8 cellular contexts compared by ENCODE assay signal in the genomic region with DNA sequence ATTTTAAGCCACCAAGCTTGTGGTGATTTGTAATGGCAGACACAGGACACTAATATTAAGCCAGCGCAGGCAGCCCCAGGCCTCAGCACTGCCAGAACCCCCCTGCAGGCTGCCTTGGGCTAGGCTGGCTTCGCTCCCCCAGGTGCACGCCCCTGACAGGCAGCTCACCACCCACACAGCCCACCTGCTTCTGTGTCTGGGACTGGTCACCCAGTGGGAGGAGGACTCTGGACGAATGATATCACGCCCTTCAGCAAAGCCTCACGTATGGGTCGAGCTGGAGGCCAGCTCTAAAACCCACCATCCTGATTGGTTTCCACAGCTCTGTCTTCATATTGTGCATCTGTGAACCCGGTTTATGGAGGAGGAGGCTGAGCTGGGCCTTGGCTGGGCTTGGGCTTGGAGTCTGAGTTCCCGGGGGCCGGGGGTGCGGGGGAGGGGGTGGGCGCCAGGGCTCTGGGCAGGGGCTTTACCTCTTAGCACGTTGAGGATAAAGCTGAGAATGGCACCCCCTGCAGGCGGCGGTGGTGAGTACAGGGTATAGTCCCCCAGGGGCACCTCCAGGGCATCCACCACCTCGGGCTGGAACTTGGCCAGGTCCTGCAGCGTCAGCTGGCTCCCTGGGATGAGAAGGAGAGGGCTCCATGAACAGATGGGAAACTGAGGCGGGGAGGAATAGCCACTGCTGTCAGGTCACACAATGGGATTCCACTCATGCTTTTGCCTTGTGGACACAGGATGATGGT. TPM values are rescaled to one million over a fixed set of nuclear protein-coding genes. Genes with fewer than 3 reads are reported as not detected.
DNase-seq lines count a peak whose midpoint lies in the region; ATAC-seq, FAIRE-seq and TF ChIP-seq lines count a peak whose summit lies in the region.

No MANE protein-coding gene starts in this region.

- ATAC-seq in A549 (peak in 1 of 2 experiments; percentile 78; a peak in 3 of 6 replicates), GM18502 (IDR thresholded peaks at IDR 0.05; ENCODE audit: poor library complexity, unreplicated experiment) (no peak)

- 87% methylated on average over 5 of the region's 18 CpGs for WGBS in A549 (ENCODE audit: missing lambda C conversion rate)

- DNase-seq in A549 (ENCODE audit: low read depth in 1 of 2, low spot score in 1 of 2) (no peak), HuH-7 (ENCODE audit: low spot score) (peak; percentile 69), posterior vena cava (ENCODE audit: low spot score) (peak; percentile 85), RKO (ENCODE audit: low spot score) (no peak), cerebellum (ENCODE audit: low spot score) (no peak)
- DNase-seq in activated CD4-positive, alpha-beta T cell treated with anti-CD3 and anti-CD28 coated beads, Interleukin-2, amount 10 ng/mL, durations not matched to agents 24 days and 14 days, result peak; percentile 90
- DNase-seq in effector CD8-positive, alpha-beta T cell (lab: John Stamatoyannopoulos, UW), result peak; percentile 60

- no peaks in the 10 kb centered on the region; the same call in 2 of the 3 replicates for H3K4me1 ChIP-seq in A549

- no peak overlapping the region for H3K4me3 Mint-ChIP-seq in activated CD4-positive, alpha-beta T cell treated with anti-CD3 and anti-CD28 coated beads, Interleukin-2, amount 10 ng/mL, durations not matched to agents 24 days and 14 days

- no peak for TF ChIP-seq POLR2A in A549 (IDR thresholded peaks at IDR 0.05; ENCODE audit: low read length)

- TF ChIP-seq CTCF in A549 (IDR thresholded peaks at IDR 0.05), result peak; percentile 24; the same call in 1 of the 3 replicates

- peaks cover 6% of the 10 kb centered on the region for H3K4me1 Mint-ChIP-seq in activated CD4-positive, alpha-beta T cell treated with anti-CD3 and anti-CD28 coated beads, Interleukin-2, amount 10 ng/mL, durations not matched to agents 24 days and 14 days

- TF ChIP-seq RAD21 in A549 (conservative IDR thresholded peaks at IDR 0.05 in 1 of 2, IDR thresholded peaks at IDR 0.05 in 1 of 2), result no peak; a peak in 1 of 5 replicates

- POLR2A ChIA-PET in A549 (lab: Yijun Ruan, JAX), result no interaction called here

- H3K27ac ChIP-seq in A549, result peak overlapping the region; percentile 15 to 67; a peak in 3 of 6 replicates

- H3K4me3 ChIP-seq in A549, result no peak overlapping the region

- no peaks in the 10 kb centered on the region for H3K27me3 Mint-ChIP-seq in activated CD4-positive, alpha-beta T cell treated with anti-CD3 and anti-CD28 coated beads, Interleukin-2, amount 10 ng/mL, durations not matched to agents 24 days and 14 days

- TF ChIP-seq EP300 in A549 (IDR thresholded peaks at IDR 0.05), result no peak

- H3K9me3 ChIP-seq in A549, result no peaks in the 10 kb centered on the region

- no peaks in the 10 kb centered on the region for H3K36me3 Mint-ChIP-seq in activated CD4-positive, alpha-beta T cell treated with anti-CD3 and anti-CD28 coated beads, Interleukin-2, amount 10 ng/mL, durations not matched to agents 24 days and 14 days (ENCODE audit: low read depth)

- no peak overlapping the region for H3K4me2 ChIP-seq in A549

- intact Hi-C loops in activated CD4-positive, alpha-beta T cell treated with anti-CD3 and anti-CD28 coated beads, Interleukin-2, amount 10 ng/mL, durations not matched to agents 24 days and 14 days (cut with micrococcal nuclease), result no loop called here
- intact Hi-C loops in posterior vena cava (cut with DNase I), result no loop called here

- CTCF ChIA-PET in A549 (lab: Yijun Ruan, JAX), result interaction anchor here (0.6 to 3.5 kb wide), 8 partner anchors 15 to 84 kb away, joined by 3 to 27 read pairs (median 4); no protein-coding TSS in a partner anchor

- H3K27ac Mint-ChIP-seq in activated CD4-positive, alpha-beta T cell treated with anti-CD3 and anti-CD28 coated beads, Interleukin-2, amount 10 ng/mL, durations not matched to agents 24 days and 14 days, result no peak overlapping the region

- H3K9me3 Mint-ChIP-seq in activated CD4-positive, alpha-beta T cell treated with anti-CD3 and anti-CD28 coated beads, Interleukin-2, amount 10 ng/mL, durations not matched to agents 24 days and 14 days, result peaks cover 3% of the 10 kb centered on the region

- no peak for FAIRE-seq in A549 (lab: Jason Lieb, UNC)

TF ChIP-seq in A549, 52 proteins besides CTCF, POLR2A, EP300 and RAD21 (continues in another document):
- TF ChIP-seq, protein P1, sequence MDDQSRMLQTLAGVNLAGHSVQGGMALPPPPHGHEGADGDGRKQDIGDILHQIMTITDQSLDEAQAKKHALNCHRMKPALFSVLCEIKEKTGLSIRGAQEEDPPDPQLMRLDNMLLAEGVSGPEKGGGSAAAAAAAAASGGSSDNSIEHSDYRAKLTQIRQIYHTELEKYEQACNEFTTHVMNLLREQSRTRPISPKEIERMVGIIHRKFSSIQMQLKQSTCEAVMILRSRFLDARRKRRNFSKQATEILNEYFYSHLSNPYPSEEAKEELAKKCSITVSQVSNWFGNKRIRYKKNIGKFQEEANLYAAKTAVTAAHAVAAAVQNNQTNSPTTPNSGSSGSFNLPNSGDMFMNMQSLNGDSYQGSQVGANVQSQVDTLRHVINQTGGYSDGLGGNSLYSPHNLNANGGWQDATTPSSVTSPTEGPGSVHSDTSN (IDR thresholded peaks at IDR 0.05), result no peak
- TF ChIP-seq SREBF2 (IDR thresholded peaks at IDR 0.05) (no peak), CBX8 (IDR thresholded peaks at IDR 0.05) (no peak), HEYL (CRISPR knock-in tag; IDR thresholded peaks at IDR 0.05) (no peak), ZSCAN20 (CRISPR knock-in tag; IDR thresholded peaks at IDR 0.05) (no peak), HOXB13 (CRISPR knock-in tag; IDR thresholded peaks at IDR 0.05; ENCODE audit: low read depth) (no peak)
- TF ChIP-seq, protein P2, sequence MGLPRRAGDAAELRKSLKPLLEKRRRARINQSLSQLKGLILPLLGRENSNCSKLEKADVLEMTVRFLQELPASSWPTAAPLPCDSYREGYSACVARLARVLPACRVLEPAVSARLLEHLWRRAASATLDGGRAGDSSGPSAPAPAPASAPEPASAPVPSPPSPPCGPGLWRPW (IDR thresholded peaks at IDR 0.05), result no peak
- TF ChIP-seq, protein P3, sequence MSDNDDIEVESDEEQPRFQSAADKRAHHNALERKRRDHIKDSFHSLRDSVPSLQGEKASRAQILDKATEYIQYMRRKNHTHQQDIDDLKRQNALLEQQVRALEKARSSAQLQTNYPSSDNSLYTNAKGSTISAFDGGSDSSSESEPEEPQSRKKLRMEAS (IDR thresholded peaks at IDR 0.05), result no peak
- TF ChIP-seq, protein P4, sequence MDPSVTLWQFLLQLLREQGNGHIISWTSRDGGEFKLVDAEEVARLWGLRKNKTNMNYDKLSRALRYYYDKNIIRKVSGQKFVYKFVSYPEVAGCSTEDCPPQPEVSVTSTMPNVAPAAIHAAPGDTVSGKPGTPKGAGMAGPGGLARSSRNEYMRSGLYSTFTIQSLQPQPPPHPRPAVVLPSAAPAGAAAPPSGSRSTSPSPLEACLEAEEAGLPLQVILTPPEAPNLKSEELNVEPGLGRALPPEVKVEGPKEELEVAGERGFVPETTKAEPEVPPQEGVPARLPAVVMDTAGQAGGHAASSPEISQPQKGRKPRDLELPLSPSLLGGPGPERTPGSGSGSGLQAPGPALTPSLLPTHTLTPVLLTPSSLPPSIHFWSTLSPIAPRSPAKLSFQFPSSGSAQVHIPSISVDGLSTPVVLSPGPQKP (IDR thresholded peaks at IDR 0.05; ENCODE audit: low read depth, low read length), result no peak
- TF ChIP-seq, protein P5, sequence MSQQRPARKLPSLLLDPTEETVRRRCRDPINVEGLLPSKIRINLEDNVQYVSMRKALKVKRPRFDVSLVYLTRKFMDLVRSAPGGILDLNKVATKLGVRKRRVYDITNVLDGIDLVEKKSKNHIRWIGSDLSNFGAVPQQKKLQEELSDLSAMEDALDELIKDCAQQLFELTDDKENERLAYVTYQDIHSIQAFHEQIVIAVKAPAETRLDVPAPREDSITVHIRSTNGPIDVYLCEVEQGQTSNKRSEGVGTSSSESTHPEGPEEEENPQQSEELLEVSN (IDR thresholded peaks at IDR 0.05; ENCODE audit: borderline replicate concordance, low read depth), result no peak

RNA-seq across cellular contexts. Expression of a gene that starts 13.8 kb away (rescaled TPM):
- polyA plus RNA-seq in A549 (2011; rRNA removed), result 2.3 and 3.1 TPM in 2 replicates
- 0.90 and 1.2 TPM in 2 replicates for polyA plus RNA-seq in A549 (2012; cell fraction: cytosol; rRNA removed)
- 8.8 and 9.9 TPM in 2 replicates for polyA plus RNA-seq in A549 (2012; cell fraction: nucleus; rRNA removed)
- polyA plus RNA-seq in A549 (2017; fragmentation: RNase III; extraction: RNeasy Plus Mini Kit Qiagen cat#74134 plus additional on column Dnase treatment), result 2.2 to 3.3 TPM (median 2.5 TPM) in 3 replicates
- polyA minus RNA-seq in A549 (2011; rRNA and poly(A)+ RNA removed), result 1.9 and 4.9 TPM in 2 replicates
- total RNA-seq in activated CD4-positive, alpha-beta T cell treated with anti-CD3 and anti-CD28 coated beads, Interleukin-2, amount 10 ng/mL, durations not matched to agents 24 days and 14 days, result 0.07 TPM in 1 of 2 replicates, not detected in the other
- total RNA-seq in posterior vena cava, result 100 to 1,000 TPM in 1 of 2 donors, 10 to 100 TPM in 1; 65.8 to 123 TPM
- 2.3 TPM for total RNA-seq in cerebellum

RNA-seq across cellular contexts. Expression of a gene that starts 39.5 kb away (rescaled TPM):
- 22.4 and 25.2 TPM in 2 replicates for polyA plus RNA-seq in A549 (2011; rRNA removed)
- 8.8 and 9.6 TPM in 2 replicates for polyA plus RNA-seq in A549 (2012; cell fraction: cytosol; rRNA removed)
- 15.3 and 21.1 TPM in 2 replicates for polyA plus RNA-seq in A549 (2012; cell fraction: nucleus; rRNA removed)
- polyA plus RNA-seq in A549 (2017; fragmentation: RNase III; extraction: RNeasy Plus Mini Kit Qiagen cat#74134 plus additional on column Dnase treatment), result 14.8 to 15.4 TPM (median 15.2 TPM) in 3 replicates
- polyA minus RNA-seq in A549 (2011; rRNA and poly(A)+ RNA removed), result 25.9 and 27.2 TPM in 2 replicates
- 37.2 and 41.9 TPM in 2 replicates for total RNA-seq in activated CD4-positive, alpha-beta T cell treated with anti-CD3 and anti-CD28 coated beads, Interleukin-2, amount 10 ng/mL, durations not matched to agents 24 days and 14 days
- 10 to 100 TPM; 80.1 to 88.8 TPM for total RNA-seq in posterior vena cava
- 45.8 TPM for total RNA-seq in cerebellum

RNA-seq across cellular contexts. Expression of a gene that starts 49.8 kb away (rescaled TPM):
- 12.4 and 12.7 TPM in 2 replicates for polyA plus RNA-seq in A549 (2011; rRNA removed)
- 12.0 and 14.3 TPM in 2 replicates for polyA plus RNA-seq in A549 (2012; cell fraction: cytosol; rRNA removed)
- 49.1 and 70.7 TPM in 2 replicates for polyA plus RNA-seq in A549 (2012; cell fraction: nucleus; rRNA removed)
- polyA plus RNA-seq in A549 (2017; fragmentation: RNase III; extraction: RNeasy Plus Mini Kit Qiagen cat#74134 plus additional on column Dnase treatment), result 51.4 to 60.9 TPM (median 51.9 TPM) in 3 replicates
- polyA minus RNA-seq in A549 (2011; rRNA and poly(A)+ RNA removed), result 9.4 and 12.1 TPM in 2 replicates
- 0.75 and 0.78 TPM in 2 replicates for total RNA-seq in activated CD4-positive, alpha-beta T cell treated with anti-CD3 and anti-CD28 coated beads, Interleukin-2, amount 10 ng/mL, durations not matched to agents 24 days and 14 days
- 10 to 100 TPM; 11.9 to 29.5 TPM for total RNA-seq in posterior vena cava
- 0.54 TPM for total RNA-seq in cerebellum

Comparison
In these comparisons a context has a peak if more than half of its experiments do, and no peak if none do; other contexts are left out.
1. DNase-seq: peak in HuH-7 (single experiment), activated CD4-positive, alpha-beta T cell treated with anti-CD3 and anti-CD28 coated beads, Interleukin-2, amount 10 ng/mL, durations not matched to agents 24 days and 14 days (single experiment), effector CD8-positive, alpha-beta T cell (single experiment) and posterior vena cava (single experiment); none in A549 (0 of 2), RKO (single experiment) and cerebellum (single experiment).
2. RNA of a gene that starts 13.8 kb away (total RNA-seq): 65.8 to 123 TPM in posterior vena cava; 2.3 TPM in cerebellum (single experiment) and 0.07 TPM in activated CD4-positive, alpha-beta T cell treated with anti-CD3 and anti-CD28 coated beads, Interleukin-2, amount 10 ng/mL, durations not matched to agents 24 days and 14 days; every median in the first group is over 10 times any median in the second.